In the genomic region with DNA sequence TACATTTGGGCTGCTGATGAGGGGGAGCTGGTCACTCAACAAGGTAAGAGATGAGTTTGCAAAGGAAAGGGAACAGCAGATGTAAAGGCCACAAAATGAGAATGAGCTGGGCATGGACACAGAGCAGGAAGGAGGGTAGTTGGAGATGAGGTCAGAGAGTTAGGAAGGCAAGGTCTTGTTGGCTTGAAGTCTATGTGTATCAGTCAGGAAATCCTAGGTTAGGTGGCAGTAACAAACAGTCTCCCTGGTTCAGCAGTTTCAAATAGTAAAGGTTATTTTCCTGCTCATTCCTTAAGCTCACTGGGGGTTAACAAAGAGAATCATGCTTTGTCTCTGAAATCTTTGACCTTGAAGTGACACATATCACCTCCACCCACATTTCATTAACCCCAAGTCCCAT, we compare ENCODE assay signal across 1 cellular context.
TF ChIP-seq lines count a peak whose summit lies in the region.

No MANE protein-coding gene starts in this region.

TF ChIP-seq in IMR-90, 13 proteins besides CTCF, POLR2A, EP300 and RAD21:
- TF ChIP-seq RCOR1 (IDR thresholded peaks at IDR 0.05; ENCODE audit: insufficient replicate concordance, low read length) (no peak), RFX5 (IDR thresholded peaks at IDR 0.05; ENCODE audit: low read depth, low read length) (no peak), NFE2L2 (IDR thresholded peaks at IDR 0.05; ENCODE audit: low read depth, low read length) (no peak), SMC3 (IDR thresholded peaks at IDR 0.05; ENCODE audit: low read depth, low read length) (no peak), MAZ (IDR thresholded peaks at IDR 0.05; ENCODE audit: borderline replicate concordance, low read depth, low read length) (no peak), CEBPB (IDR thresholded peaks at IDR 0.05; ENCODE audit: low read depth, low read length) (no peak), BHLHE40 (IDR thresholded peaks at IDR 0.05; ENCODE audit: low read depth, low read length) (no peak), FOS (IDR thresholded peaks at IDR 0.05; ENCODE audit: low read depth, low read length) (no peak), MXI1 (IDR thresholded peaks at IDR 0.05; ENCODE audit: borderline replicate concordance, low read depth, low read length) (no peak)
- TF ChIP-seq, protein P1, sequence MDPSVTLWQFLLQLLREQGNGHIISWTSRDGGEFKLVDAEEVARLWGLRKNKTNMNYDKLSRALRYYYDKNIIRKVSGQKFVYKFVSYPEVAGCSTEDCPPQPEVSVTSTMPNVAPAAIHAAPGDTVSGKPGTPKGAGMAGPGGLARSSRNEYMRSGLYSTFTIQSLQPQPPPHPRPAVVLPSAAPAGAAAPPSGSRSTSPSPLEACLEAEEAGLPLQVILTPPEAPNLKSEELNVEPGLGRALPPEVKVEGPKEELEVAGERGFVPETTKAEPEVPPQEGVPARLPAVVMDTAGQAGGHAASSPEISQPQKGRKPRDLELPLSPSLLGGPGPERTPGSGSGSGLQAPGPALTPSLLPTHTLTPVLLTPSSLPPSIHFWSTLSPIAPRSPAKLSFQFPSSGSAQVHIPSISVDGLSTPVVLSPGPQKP (IDR thresholded peaks at IDR 0.05; ENCODE audit: borderline replicate concordance, low read depth, low read length) = no peak
- TF ChIP-seq, protein P2, sequence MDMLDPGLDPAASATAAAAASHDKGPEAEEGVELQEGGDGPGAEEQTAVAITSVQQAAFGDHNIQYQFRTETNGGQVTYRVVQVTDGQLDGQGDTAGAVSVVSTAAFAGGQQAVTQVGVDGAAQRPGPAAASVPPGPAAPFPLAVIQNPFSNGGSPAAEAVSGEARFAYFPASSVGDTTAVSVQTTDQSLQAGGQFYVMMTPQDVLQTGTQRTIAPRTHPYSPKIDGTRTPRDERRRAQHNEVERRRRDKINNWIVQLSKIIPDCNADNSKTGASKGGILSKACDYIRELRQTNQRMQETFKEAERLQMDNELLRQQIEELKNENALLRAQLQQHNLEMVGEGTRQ (IDR thresholded peaks at IDR 0.05; ENCODE audit: low read depth, low read length) = no peak
